11 cellular contexts compared by ENCODE assay signal in genomic region chr16:1494711-1495110, GRCh38. TPM values are rescaled to one million over a fixed set of nuclear protein-coding genes. Genes with fewer than 3 reads are reported as not detected.
DNase-seq lines count a peak whose midpoint lies in the region; ATAC-seq and TF ChIP-seq lines count a peak whose summit lies in the region.
"Had no signal": no experiment of that assay in that cellular context is flagged by ENCODE, and none has a peak within 500 bp of the region (broad histone marks: within the 10 kb centered on the region; RNA-seq: fewer than 3 reads in every experiment).

No MANE protein-coding gene starts in this region.

- ATAC-seq in HG02623 (IDR thresholded peaks at IDR 0.05; ENCODE audit: unreplicated experiment) (no peak), HG03521 (IDR thresholded peaks at IDR 0.05; ENCODE audit: unreplicated experiment) (no peak)

- CTCF ChIA-PET in RWPE1 (lab: Yijun Ruan, JAX), result interaction anchor here (0.7 kb wide), 1 partner anchor 107 kb away, joined by 3 read pairs; no protein-coding TSS in a partner anchor

- peaks cover 10% of the 10 kb centered on the region for H3K4me1 Mint-ChIP-seq in T-helper 2 cell treated with Interferon-gamma antibody and Interleukin-4, amounts not matched to agents 5 μg/mL and 100 μg/mL, for 36 hours (ENCODE audit: low read depth)

- H3K27ac ChIP-seq in RWPE1, result peak overlapping the region; percentile 79
- H3K27ac ChIP-seq: neutrophil had no signal

- peak overlapping the region; percentile 91 for H3K4me3 Mint-ChIP-seq in T-helper 2 cell treated with Interferon-gamma antibody and Interleukin-4, amounts not matched to agents 5 μg/mL and 100 μg/mL, for 36 hours

- H3K27me3 Mint-ChIP-seq in T-helper 2 cell treated with Interferon-gamma antibody and Interleukin-4, amounts not matched to agents 5 μg/mL and 100 μg/mL, for 36 hours (ENCODE audit: low read depth), result no peaks in the 10 kb centered on the region

- H3K27ac Mint-ChIP-seq in T-helper 2 cell treated with Interferon-gamma antibody and Interleukin-4, amounts not matched to agents 5 μg/mL and 100 μg/mL, for 36 hours, result no peak overlapping the region

- peaks cover 28% of the 10 kb centered on the region for H3K36me3 ChIP-seq in skeletal muscle satellite cell (ENCODE audit: insufficient read depth, low read length)

- peaks cover 20% of the 10 kb centered on the region for H3K4me1 ChIP-seq in skeletal muscle satellite cell (ENCODE audit: control insufficient read depth, insufficient read depth, low read length)

- H3K9me3 ChIP-seq in skeletal muscle satellite cell (replicated peaks; ENCODE audit: low read length), result no peaks in the 10 kb centered on the region
- H3K9me3 ChIP-seq: neutrophil had no signal

- H3K4me2 ChIP-seq in skeletal muscle satellite cell (ENCODE audit: low read length), result peak overlapping the region; percentile 96

- no peak for DNase-seq in T-helper 2 cell treated with Interferon-gamma antibody and Interleukin-4, amounts not matched to agents 5 μg/mL and 100 μg/mL, for 36 hours (ENCODE audit: low spot score)
- DNase-seq in T-helper 2 cell (no peak), RWPE1 (ENCODE audit: low spot score) (no peak), fibroblast of pulmonary artery (ENCODE audit: low read depth) (peak; percentile 3), 8988T (no peak)
- DNase-seq: NK-92 treated with Interleukin-12 subunit alpha and Interleukin-12 subunit beta, amount 100 ng/mL, for 24 hours had no signal

- POLR2A ChIA-PET in RWPE1 (lab: Yijun Ruan, JAX; ENCODE audit: low non-redundant PET), result no interaction called here

- H3K9ac ChIP-seq in skeletal muscle satellite cell (ENCODE audit: low read depth, low read length), result peak overlapping the region; percentile 92

- H3K4me3 ChIP-seq in fibroblast of pulmonary artery (replicated peaks; ENCODE audit: low read depth, low read length) (no peak overlapping the region), skeletal muscle satellite cell (ENCODE audit: low read length) (peak overlapping the region; percentile 83)

- H3K9me3 Mint-ChIP-seq in T-helper 2 cell treated with Interferon-gamma antibody and Interleukin-4, amounts not matched to agents 5 μg/mL and 100 μg/mL, for 36 hours, result no peaks in the 10 kb centered on the region

- H3K36me3 Mint-ChIP-seq in T-helper 2 cell treated with Interferon-gamma antibody and Interleukin-4, amounts not matched to agents 5 μg/mL and 100 μg/mL, for 36 hours (ENCODE audit: low read depth), result peaks cover 15% of the 10 kb centered on the region

- TF ChIP-seq CTCF in RWPE1 (conservative IDR thresholded peaks at IDR 0.05; ENCODE audit: low read depth) (no peak), fibroblast of pulmonary artery (IDR thresholded peaks at IDR 0.05; ENCODE audit: low read length, missing control alignments) (no peak)

- no peaks in the 10 kb centered on the region for H3K27me3 ChIP-seq in skeletal muscle satellite cell (ENCODE audit: control insufficient read depth, insufficient read depth, low read length)
- H3K27me3 ChIP-seq: neutrophil had no signal

RNA-seq across cellular contexts. Expression of gene TELO2, which starts 1.6 kb away (rescaled TPM):
- total RNA-seq in skeletal muscle satellite cell (2012; rRNA removed), result 21.5 and 27.7 TPM in 2 replicates

RNA-seq across cellular contexts. Expression of gene PTX4, which starts 6.0 kb away (rescaled TPM):
- total RNA-seq in skeletal muscle satellite cell (2012; rRNA removed), result under 0.01 TPM in 2 replicates
- total RNA-seq: epithelial cell of proximal tubule had no signal

RNA-seq across cellular contexts. Expression of gene CLCN7, which starts 19.9 kb away (rescaled TPM):
- total RNA-seq in skeletal muscle satellite cell (2012; rRNA removed), result 64.7 and 68.4 TPM in 2 replicates

RNA-seq across cellular contexts. Expression of gene TMEM204, which starts 38.8 kb away (rescaled TPM):
- 12.9 and 15.7 TPM in 2 replicates for total RNA-seq in skeletal muscle satellite cell (2012; rRNA removed)
- total RNA-seq: epithelial cell of proximal tubule had no signal

RNA-seq across cellular contexts. Expression of gene CCDC154, which starts 50.4 kb away (rescaled TPM):
- 0.25 and 1.1 TPM in 2 replicates for total RNA-seq in skeletal muscle satellite cell (2012; rRNA removed)
- total RNA-seq: epithelial cell of proximal tubule had no signal
